In the genomic region with DNA sequence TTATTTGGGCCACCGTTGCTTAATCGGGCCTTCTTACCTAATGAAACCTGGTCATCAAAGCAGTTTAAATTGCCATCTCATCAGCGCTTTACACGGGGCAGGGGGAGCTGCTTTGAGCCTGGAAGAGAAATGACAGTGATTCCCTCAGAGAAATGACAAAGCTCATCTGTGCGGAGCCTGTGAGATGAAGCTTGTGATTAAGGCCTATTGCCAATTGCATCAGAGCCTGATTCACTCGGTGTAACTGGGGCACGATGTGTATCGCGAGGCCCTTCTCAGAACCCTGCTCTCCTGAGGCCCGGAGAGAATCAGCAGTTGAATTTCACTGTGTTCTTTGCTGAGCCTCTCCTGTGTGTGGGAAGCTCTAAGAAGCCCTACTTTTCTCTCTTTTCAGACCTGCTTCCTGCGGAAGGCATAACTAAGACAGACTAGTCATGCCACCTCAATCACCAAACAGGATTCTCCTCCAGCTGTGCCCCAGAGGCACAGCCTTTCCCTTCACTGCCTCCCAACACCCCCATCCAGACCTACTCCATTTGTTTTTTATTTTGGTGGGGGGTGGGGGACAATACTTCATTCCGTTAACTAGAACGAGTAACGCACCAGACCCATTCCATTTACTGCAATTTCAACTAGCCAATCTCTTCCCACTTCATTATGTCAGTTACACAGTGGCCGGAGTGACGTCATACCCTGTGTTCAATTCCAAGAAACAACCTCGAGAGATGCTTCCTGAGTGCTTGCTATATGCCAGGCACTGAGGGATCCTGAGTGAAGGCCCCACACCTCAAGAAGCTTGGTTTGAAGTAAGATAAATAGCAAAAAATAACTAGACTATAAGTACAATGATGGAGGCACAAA, we compare ENCODE assay signal across 8 cellular contexts. TPM values are rescaled to one million over a fixed set of nuclear protein-coding genes. Genes with fewer than 3 reads are reported as not detected.
DNase-seq lines count a peak whose midpoint lies in the region; ATAC-seq and TF ChIP-seq lines count a peak whose summit lies in the region.

No MANE protein-coding gene starts in this region.

- DNase-seq in GOT3 (lab: John Stamatoyannopoulos, UW) (peak; percentile 49), left cardiac atrium (no peak), skeletal muscle cell (ENCODE audit: low read depth) (peak; percentile 88), SKM-1 (lab: John Stamatoyannopoulos, UW; ENCODE audit: unreplicated experiment) (no peak), NOMO-1 treated with DMSO at 0.1 percent for 48 hours (lab: John Stamatoyannopoulos, UW; ENCODE audit: unreplicated experiment) (no peak)

- H3K4me3 ChIP-seq in skeletal muscle cell (ENCODE audit: low read depth, low read length), result no peak overlapping the region

- WGBS in adipose tissue, 3 donors, result 61 to 84% (median 67%) methylated on average over 17 of the region's 17 CpGs

- ATAC-seq in left cardiac atrium (peak; percentile 54 to 55), GM21447 (IDR thresholded peaks at IDR 0.05; ENCODE audit: unreplicated experiment) (no peak), GM18505 (IDR thresholded peaks at IDR 0.05; ENCODE audit: unreplicated experiment) (no peak)

- peak overlapping the region; percentile 55 for H3K27ac ChIP-seq in adipose tissue (ENCODE audit: low read depth, low read length)

- intact Hi-C loops in left cardiac atrium (cut with DNase I), result no loop called here

- TF ChIP-seq POLR2A in GM18505 (IDR thresholded peaks at IDR 0.05; ENCODE audit: borderline replicate concordance, extremely low read depth, insufficient read depth, insufficient read length), result no peak

RNA-seq across cellular contexts. Expression of a gene that starts 8.9 kb away (rescaled TPM):
- polyA plus RNA-seq in adipose tissue, result 10 to 100 TPM in 2 of 3 donors, 1 to 10 TPM in 1; 7.4 to 30.0 (median 20.1) TPM
- total RNA-seq in left cardiac atrium, result 10 to 100 TPM; 11.6 to 18.0 TPM

Comparison
In these comparisons a context has a peak if more than half of its experiments do, and no peak if none do; other contexts are left out.
1. DNase-seq: peak in GOT3 (single experiment) and skeletal muscle cell (single experiment); none in left cardiac atrium (single experiment), SKM-1 (single experiment) and NOMO-1 treated with DMSO at 0.1 percent for 48 hours (single experiment).
2. ATAC-seq: peak in left cardiac atrium (2 of 2); none in GM21447 (single experiment) and GM18505 (single experiment).